In the genomic region with DNA sequence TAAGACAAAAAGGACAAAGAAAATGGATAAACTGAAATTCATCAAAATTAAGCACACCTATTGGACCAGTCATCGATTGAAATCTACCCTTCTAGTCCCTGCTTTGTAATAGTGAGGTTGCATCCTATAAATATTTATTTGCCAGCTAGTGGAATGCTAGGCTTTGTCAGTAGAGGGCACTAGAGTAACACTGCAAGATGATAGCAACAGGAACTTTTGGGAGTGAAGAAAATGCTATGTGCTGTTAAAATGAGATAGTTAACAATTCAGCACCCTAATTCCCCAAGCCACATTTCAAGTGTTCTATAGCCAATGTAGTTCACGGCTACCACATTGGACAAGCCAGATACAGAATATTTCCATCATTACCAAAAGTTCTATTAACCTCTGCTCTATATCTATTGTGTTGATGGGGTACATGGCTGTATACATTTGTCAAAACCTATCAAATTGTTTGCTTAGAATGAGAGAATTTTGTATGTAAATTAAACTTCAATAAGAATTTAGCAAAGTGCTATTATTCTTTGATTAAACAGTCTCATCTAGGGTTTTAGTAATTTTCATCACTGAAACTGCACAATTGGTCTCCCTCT, we compare ENCODE assay signal across 8 cellular contexts.
DNase-seq lines count a peak whose midpoint lies in the region; ATAC-seq and TF ChIP-seq lines count a peak whose summit lies in the region.

No MANE protein-coding gene starts in this region.

- TF ChIP-seq RAD21 in liver (IDR thresholded peaks at IDR 0.05): peak; percentile 97 to 98

- H3K4me1 Mint-ChIP-seq in activated CD4-positive, alpha-beta T cell treated with anti-CD3 and anti-CD28 coated beads for 36 hours: no peaks in the 10 kb centered on the region

- peaks cover 8% of the 10 kb centered on the region for H3K9me3 ChIP-seq in NT2/D1 (ENCODE audit: insufficient read depth, low read length)
- H3K9me3 ChIP-seq in liver (ENCODE audit: control insufficient read depth in 4 of 4, low read length in 3 of 4): no peaks in the 10 kb centered on the region

- TF ChIP-seq CTCF in liver (IDR thresholded peaks at IDR 0.05; ENCODE audit: low read depth, low read length, missing input control): peak; percentile 97

- no peaks in the 10 kb centered on the region for H3K9me3 Mint-ChIP-seq in activated CD4-positive, alpha-beta T cell treated with anti-CD3 and anti-CD28 coated beads for 36 hours (ENCODE audit: low read depth)

- intact Hi-C loops in activated CD4-positive, alpha-beta T cell treated with anti-CD3 and anti-CD28 coated beads for 36 hours (cut with DNase I, micrococcal nuclease): loop anchor here (1.0 to 10.0 kb wide), 7 partner anchors 234 to 1160 kb away; no protein-coding TSS in a partner anchor

- WGBS in liver: 5% methylated on average over 2 of the region's 2 CpGs

- CTCF ChIA-PET in activated CD4-positive, alpha-beta T cell treated with anti-CD3 and anti-CD28 coated beads for 36 hours (lab: Charles Lee): interaction anchor here (0.6 to 3.0 kb wide), 26 partner anchors 13 to 1161 kb away, joined by 3 to 33 read pairs (median 3); no protein-coding TSS in a partner anchor

- no peaks in the 10 kb centered on the region for H3K4me1 ChIP-seq in NT2/D1 (ENCODE audit: insufficient read depth, insufficient read length)
- H3K4me1 ChIP-seq in liver (ENCODE audit: control insufficient read depth in 4 of 4, insufficient read depth in 4 of 4, low read length in 3 of 4): no peaks in the 10 kb centered on the region

- no peak overlapping the region for H3K27ac Mint-ChIP-seq in activated CD4-positive, alpha-beta T cell treated with anti-CD3 and anti-CD28 coated beads for 36 hours

- no peak overlapping the region for H3K27ac ChIP-seq in liver (ENCODE audit: low read depth in 1 of 2, low read length in 2 of 2)

- peak; percentile 42 for ATAC-seq in activated CD4-positive, alpha-beta T cell treated with anti-CD3 and anti-CD28 coated beads for 36 hours
- peak; percentile 92 for ATAC-seq in GM19395 (IDR thresholded peaks at IDR 0.05; ENCODE audit: unreplicated experiment)
- ATAC-seq in HG03378 (IDR thresholded peaks at IDR 0.05; ENCODE audit: unreplicated experiment): peak; percentile 89

- POLR2A ChIA-PET in activated CD4-positive, alpha-beta T cell treated with anti-CD3 and anti-CD28 coated beads for 36 hours (lab: Charles Lee): no interaction called here

- H3K4me3 ChIP-seq in NT2/D1 (ENCODE audit: insufficient read length, low read depth) (no peak overlapping the region), liver (ENCODE audit: low read depth in 1 of 3, low read length in 3 of 3) (no peak overlapping the region)

- no peak overlapping the region for H3K4me3 Mint-ChIP-seq in activated CD4-positive, alpha-beta T cell treated with anti-CD3 and anti-CD28 coated beads for 36 hours

- peak; percentile 28 for DNase-seq in activated CD4-positive, alpha-beta T cell treated with anti-CD3 and anti-CD28 coated beads for 36 hours
- no peak for DNase-seq in activated CD4-positive, alpha-beta T cell treated with anti-CD3 and anti-CD28 coated beads, Interleukin-2, amount 50 U/mL, for 4 hours
- DNase-seq in NT2/D1 (ENCODE audit: low read depth, low spot score) (peak; percentile 36), UCSD-AML1 (lab: John Stamatoyannopoulos, UW; ENCODE audit: unreplicated experiment) (no peak)
- DNase-seq in central memory CD4-positive, alpha-beta T cell: peak; percentile 36

- H3K36me3 ChIP-seq in NT2/D1 (ENCODE audit: insufficient read depth, insufficient read length, low read length) (no peaks in the 10 kb centered on the region), liver (ENCODE audit: control insufficient read depth in 4 of 4, insufficient read depth in 3 of 4, low read depth in 1 of 4, low read length in 3 of 4) (no peaks in the 10 kb centered on the region)

- peaks cover 10% of the 10 kb centered on the region for H3K27me3 Mint-ChIP-seq in activated CD4-positive, alpha-beta T cell treated with anti-CD3 and anti-CD28 coated beads for 36 hours

- H3K9ac ChIP-seq in NT2/D1 (ENCODE audit: insufficient read length, low read depth): no peak overlapping the region
- H3K9ac ChIP-seq in liver (ENCODE audit: low read depth in 1 of 2, low read length in 2 of 2): no peak overlapping the region

- no peaks in the 10 kb centered on the region for H3K36me3 Mint-ChIP-seq in activated CD4-positive, alpha-beta T cell treated with anti-CD3 and anti-CD28 coated beads for 36 hours (ENCODE audit: low read depth)

- H3K27me3 ChIP-seq in NT2/D1 (ENCODE audit: insufficient read depth, insufficient read length): no peaks in the 10 kb centered on the region
- peaks cover 0 to 3% (median under 1%) of the 10 kb centered on the region in 4 donors for H3K27me3 ChIP-seq in liver (ENCODE audit: control insufficient read depth in 4 of 4, insufficient read depth in 4 of 4, low read length in 3 of 4)

TF ChIP-seq in liver, 16 proteins besides CTCF, POLR2A, EP300 and RAD21:
- TF ChIP-seq FOXA1 (IDR thresholded peaks at IDR 0.05) (no peak), FOXA2 (IDR thresholded peaks at IDR 0.05) (no peak), JUND (IDR thresholded peaks at IDR 0.05) (no peak), TAF1 (conservative IDR thresholded peaks at IDR 0.05) (no peak)

Comparison
In these comparisons a context has a peak if more than half of its experiments do, and no peak if none do; other contexts are left out.
1. DNase-seq: peak in activated CD4-positive, alpha-beta T cell treated with anti-CD3 and anti-CD28 coated beads for 36 hours (single experiment), NT2/D1 (single experiment) and central memory CD4-positive, alpha-beta T cell (single experiment); none in activated CD4-positive, alpha-beta T cell treated with anti-CD3 and anti-CD28 coated beads, Interleukin-2, amount 50 U/mL, for 4 hours (0 of 2) and UCSD-AML1 (single experiment).
2. ATAC-seq: peak in every context shown above with its lines; median percentile 92 in GM19395; 89 in HG03378; 42 in activated CD4-positive, alpha-beta T cell treated with anti-CD3 and anti-CD28 coated beads for 36 hours.